16 cellular contexts compared by ENCODE assay signal in the genomic region with DNA sequence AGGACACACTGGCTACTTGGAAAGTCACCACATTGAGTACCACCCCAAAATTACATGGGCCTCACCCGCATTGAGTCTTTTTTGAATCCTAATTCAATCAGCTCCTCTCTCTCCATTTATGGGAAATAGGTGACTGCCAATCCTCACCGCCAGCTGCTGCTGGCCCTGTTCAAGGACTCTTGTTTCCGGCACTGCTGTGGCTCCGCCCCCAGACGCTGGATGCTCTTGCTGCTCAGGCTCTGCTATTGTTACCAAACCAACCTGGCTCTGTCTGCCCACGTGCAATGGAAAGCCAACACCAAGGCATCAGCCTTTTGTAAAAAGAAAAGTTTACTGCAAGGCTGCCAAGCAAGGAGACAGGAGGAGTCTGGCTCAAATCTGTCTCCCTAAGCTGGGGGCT.
A peak's percentile ranks its signal among the peaks of the same experiment; 100 is the strongest.
DNase-seq lines count a peak whose midpoint lies in the region; ATAC-seq and TF ChIP-seq lines count a peak whose summit lies in the region.
"Had no signal": no experiment of that assay in that cellular context is flagged by ENCODE, and none has a peak within 500 bp of the region (broad histone marks: within the 10 kb centered on the region; RNA-seq: fewer than 3 reads in every experiment).

No MANE protein-coding gene starts in this region.

- no peak overlapping the region for H3K27ac Mint-ChIP-seq in CD14-positive monocyte
- H3K27ac Mint-ChIP-seq: activated T-helper 2 cell treated with anti-CD3 and anti-CD28 coated beads, Interferon-gamma antibody, Interleukin-2, Interleukin-4, amounts not matched to agents 10 μg/mL and 5 μg/mL and 100 μg/mL, durations not matched to agents 14 hours and 24 hours and 36 hours; memory B cell; progenitor cell of endocrine pancreas; stimulated activated naive CD8-positive, alpha-beta T cell treated with anti-CD3 and anti-CD28 coated beads, Interleukin-15, Interleukin-2, amounts not matched to agents 100 ng/mL and 50 ng/mL, for 24 hours had no signal

- no peaks in the 10 kb centered on the region for H3F3A ChIP-seq in GM23248 (ENCODE audit: insufficient read depth)

- intact Hi-C loops in left lung (cut with DNase I) (no loop called here), CD14-positive monocyte (cut with micrococcal nuclease) (no loop called here), colonic mucosa (cut with DNase I) (no loop called here)

- WGBS in GM23248 (ENCODE audit: low coverage in 1 of 2, low lambda C conversion rate in 2 of 2, missing lambda C conversion rate in 2 of 2), 2 experiments = 14 to 22% methylated on average over 6 of the region's 6 CpGs

- H3K4me1 ChIP-seq in left lung (no peaks in the 10 kb centered on the region), colonic mucosa (no peaks in the 10 kb centered on the region), GM23248 (ENCODE audit: insufficient read depth) (no peaks in the 10 kb centered on the region)
- H3K4me1 ChIP-seq: HAP-1 had no signal

- TF ChIP-seq CTCF in left lung (IDR thresholded peaks at IDR 0.05) (no peak), CD14-positive monocyte (IDR thresholded peaks at IDR 0.05) (no peak), colonic mucosa (IDR thresholded peaks at IDR 0.05) (no peak)

- H2AFZ ChIP-seq in GM23248 = no peak overlapping the region

- no peak overlapping the region for H3K9ac ChIP-seq in colonic mucosa (ENCODE audit: low read depth in 2 of 2, low read length in 2 of 2)
- H3K9ac ChIP-seq in GM23248 = no peak overlapping the region

- no peaks in the 10 kb centered on the region for H3K79me2 ChIP-seq in GM23248 (ENCODE audit: insufficient read depth)

- H3K36me3 Mint-ChIP-seq in CD14-positive monocyte = no peaks in the 10 kb centered on the region
- H3K36me3 Mint-ChIP-seq: memory B cell had no signal

- no peaks in the 10 kb centered on the region for H3K9me2 ChIP-seq in GM23248 (ENCODE audit: insufficient read depth)

- H3K9me3 ChIP-seq in left lung = no peaks in the 10 kb centered on the region
- H3K9me3 ChIP-seq in colonic mucosa = no peaks in the 10 kb centered on the region
- no peaks in the 10 kb centered on the region for H3K9me3 ChIP-seq in GM23248 (ENCODE audit: low read depth)
- H3K9me3 ChIP-seq: HAP-1 had no signal

- H4K20me1 ChIP-seq in GM23248 (ENCODE audit: insufficient read depth) = no peaks in the 10 kb centered on the region

- H3K9me3 Mint-ChIP-seq in CD14-positive monocyte = peaks cover 0 to 10% (median 0%) of the 10 kb centered on the region in 7 donors
- H3K9me3 Mint-ChIP-seq: activated T-helper 2 cell treated with anti-CD3 and anti-CD28 coated beads, Interferon-gamma antibody, Interleukin-2, Interleukin-4, amounts not matched to agents 10 μg/mL and 5 μg/mL and 100 μg/mL, durations not matched to agents 14 hours and 24 hours and 36 hours; memory B cell; stimulated activated naive CD8-positive, alpha-beta T cell treated with anti-CD3 and anti-CD28 coated beads, Interleukin-15, Interleukin-2, amounts not matched to agents 100 ng/mL and 50 ng/mL, for 24 hours had no signal

- H3K27ac ChIP-seq in left lung = no peak overlapping the region
- H3K27ac ChIP-seq in colonic mucosa = no peak overlapping the region
- no peak overlapping the region for H3K27ac ChIP-seq in GM23248

- H3K4me3 ChIP-seq in left lung = no peak overlapping the region
- H3K4me3 ChIP-seq in colonic mucosa = no peak overlapping the region
- H3K4me3 ChIP-seq in GM23248 = no peak overlapping the region
- H3K4me3 ChIP-seq: HAP-1 had no signal

- H3K36me3 ChIP-seq in left lung (no peaks in the 10 kb centered on the region), colonic mucosa (no peaks in the 10 kb centered on the region), GM23248 (ENCODE audit: low read depth) (no peaks in the 10 kb centered on the region)
- H3K36me3 ChIP-seq: HAP-1 had no signal

- H3K4me1 Mint-ChIP-seq in CD14-positive monocyte = no peaks in the 10 kb centered on the region
- H3K4me1 Mint-ChIP-seq: memory B cell had no signal

- no peak overlapping the region for H3K4me2 ChIP-seq in GM23248 (ENCODE audit: unreplicated experiment)

- no peak overlapping the region for H3K4me3 Mint-ChIP-seq in CD14-positive monocyte
- H3K4me3 Mint-ChIP-seq: memory B cell; stimulated activated naive CD8-positive, alpha-beta T cell treated with anti-CD3 and anti-CD28 coated beads, Interleukin-15, Interleukin-2, amounts not matched to agents 100 ng/mL and 50 ng/mL, for 24 hours had no signal

- in situ Hi-C loops in GM23248 (cut with MboI) = no loop called here

- H3K27me3 ChIP-seq in left lung = no peaks in the 10 kb centered on the region
- no peaks in the 10 kb centered on the region for H3K27me3 ChIP-seq in colonic mucosa
- no peaks in the 10 kb centered on the region; the same call in none of the 2 replicates for H3K27me3 ChIP-seq in GM23248 (replicated peaks; ENCODE audit: insufficient read depth)

- ATAC-seq in left lung = peak; percentile 81
- ATAC-seq in HG03159 (IDR thresholded peaks at IDR 0.05; ENCODE audit: unreplicated experiment) = no peak
- ATAC-seq: HepG2 had no signal

- DNase-seq in DMS53 treated with DMSO at 0.1 percent for 48 hours (lab: John Stamatoyannopoulos, UW; ENCODE audit: unreplicated experiment) (peak; percentile 74), NCI-H1105 (lab: John Stamatoyannopoulos, UW) (peak; percentile 94), NCI-H82 (lab: John Stamatoyannopoulos, UW) (peak; percentile 100), left lung (peak in 1 of 2 donors; percentile 81), CD14-positive monocyte (ENCODE audit: low spot score) (no peak), colonic mucosa (no peak), GM23248 (no peak)
- DNase-seq: C1 segment of cervical spinal cord; stimulated activated CD4-positive, alpha-beta T cell treated with anti-CD3 and anti-CD28 coated beads, Interleukin-4, amount 100 ng/mL, for 4 hours had no signal

- peaks cover 2 to 4% (median 3%) of the 10 kb centered on the region in 3 donors for H3K27me3 Mint-ChIP-seq in CD14-positive monocyte (ENCODE audit: low read depth in 3 of 3)

Comparison
In these comparisons a context has a peak if more than half of its experiments do, and no peak if none do; other contexts are left out.
1. DNase-seq: peak in DMS53 treated with DMSO at 0.1 percent for 48 hours (single experiment), NCI-H1105 (single experiment) and NCI-H82 (single experiment); none in CD14-positive monocyte (single experiment), colonic mucosa (single experiment) and GM23248 (single experiment).